In the genomic region with DNA sequence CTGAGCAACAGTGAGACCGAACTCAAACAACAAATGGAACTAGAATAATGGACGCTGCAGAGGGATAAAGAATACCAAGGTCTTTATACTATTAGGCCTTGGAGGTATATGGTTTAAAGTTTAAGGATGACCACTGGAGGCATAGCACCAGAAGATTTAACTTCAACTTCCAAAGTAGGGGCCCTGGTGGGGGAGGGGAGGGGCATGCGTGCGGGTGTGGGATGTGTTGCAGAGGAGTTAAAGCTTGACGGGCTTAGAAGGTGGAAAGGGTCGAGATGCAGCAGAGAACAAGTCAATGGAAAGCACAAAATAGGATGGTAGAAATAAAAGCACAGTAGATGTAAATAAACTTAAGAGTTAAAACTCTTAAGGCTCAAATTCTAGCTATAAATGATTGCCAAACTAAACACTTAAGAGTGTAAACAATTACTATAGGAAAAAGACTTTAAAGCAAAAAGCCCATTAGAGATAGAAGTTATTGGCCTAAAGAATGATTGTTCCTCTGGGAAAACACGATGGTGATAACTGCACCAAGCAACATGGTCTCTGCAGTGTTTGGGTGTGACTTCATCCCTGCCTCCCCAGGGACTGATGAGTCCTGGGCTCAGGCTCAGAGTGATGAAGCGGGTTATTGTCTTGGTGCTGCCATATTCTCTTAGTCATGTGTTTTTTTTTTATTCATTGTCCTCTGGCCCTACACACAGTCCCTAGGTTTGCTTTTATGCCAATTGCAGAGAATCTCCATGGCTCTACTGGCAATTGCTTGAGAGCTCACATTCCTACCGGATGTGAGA, we compare ENCODE assay signal across 10 cellular contexts. TPM values are rescaled to one million over a fixed set of nuclear protein-coding genes. Genes with fewer than 3 reads are reported as not detected.
DNase-seq lines count a peak whose midpoint lies in the region; ATAC-seq lines count a peak whose summit lies in the region.
"Had no signal": no experiment of that assay in that cellular context is flagged by ENCODE, and none has a peak within 500 bp of the region (broad histone marks: within the 10 kb centered on the region; RNA-seq: fewer than 3 reads in every experiment).

No MANE protein-coding gene starts in this region.

- no peaks in the 10 kb centered on the region for H3K9me3 Mint-ChIP-seq in activated naive CD4-positive, alpha-beta T cell treated with anti-CD3 and anti-CD28 coated beads, Interleukin-2, amount 50 U/mL, for 72 hours
- H3K9me3 Mint-ChIP-seq in activated naive CD8-positive, alpha-beta T cell treated with anti-CD3 and anti-CD28 coated beads, Interleukin-2, amount 50 U/mL, for 24 hours = no peaks in the 10 kb centered on the region

- peak; percentile 15 to 27 for ATAC-seq in activated naive CD4-positive, alpha-beta T cell treated with anti-CD3 and anti-CD28 coated beads, Interleukin-2, amount 50 U/mL, for 72 hours
- ATAC-seq in activated naive CD8-positive, alpha-beta T cell treated with anti-CD3 and anti-CD28 coated beads, Interleukin-2, amount 50 U/mL, for 24 hours = no peak
- no peak for ATAC-seq in GM21526 (IDR thresholded peaks at IDR 0.05; ENCODE audit: low FRiP score, unreplicated experiment)

- no peaks in the 10 kb centered on the region for H3K27me3 Mint-ChIP-seq in activated naive CD8-positive, alpha-beta T cell treated with anti-CD3 and anti-CD28 coated beads, Interleukin-2, amount 50 U/mL, for 24 hours

- no peak for DNase-seq in activated naive CD4-positive, alpha-beta T cell treated with anti-CD3 and anti-CD28 coated beads, Interleukin-2, amount 50 U/mL, for 72 hours (ENCODE audit: low spot score in 2 of 2)
- no peak for DNase-seq in activated naive CD4-positive, alpha-beta T cell treated with anti-CD3 and anti-CD28 coated beads, Interleukin-2, amount 50 U/mL, for 16 hours
- DNase-seq in MV-4-11 (lab: John Stamatoyannopoulos, UW) = peak; percentile 28
- DNase-seq in activated naive CD8-positive, alpha-beta T cell treated with anti-CD3 and anti-CD28 coated beads, Interleukin-2, amount 50 U/mL, for 24 hours = no peak
- DNase-seq in stromal cell of bone marrow (ENCODE audit: low read depth) = peak; percentile 59
- DNase-seq in midbrain (lab: John Stamatoyannopoulos, UW) = no peak
- no peak for DNase-seq in NCI-H2029 treated with DMSO at 0.1 percent for 48 hours (lab: John Stamatoyannopoulos, UW)
- DNase-seq: NCI-H1694 treated with DMSO at 0.1 percent for 48 hours, substantia nigra had no signal

- H3K4me1 Mint-ChIP-seq in activated naive CD8-positive, alpha-beta T cell treated with anti-CD3 and anti-CD28 coated beads, Interleukin-2, amount 50 U/mL, for 24 hours = peaks cover 14% of the 10 kb centered on the region

- no peak overlapping the region for H3K4me3 Mint-ChIP-seq in activated naive CD8-positive, alpha-beta T cell treated with anti-CD3 and anti-CD28 coated beads, Interleukin-2, amount 50 U/mL, for 24 hours

- no peak overlapping the region for H3K27ac Mint-ChIP-seq in activated naive CD4-positive, alpha-beta T cell treated with anti-CD3 and anti-CD28 coated beads, Interleukin-2, amount 50 U/mL, for 72 hours
- H3K27ac Mint-ChIP-seq in activated naive CD8-positive, alpha-beta T cell treated with anti-CD3 and anti-CD28 coated beads, Interleukin-2, amount 50 U/mL, for 24 hours = peak overlapping the region; percentile 63

- H3K36me3 Mint-ChIP-seq in activated naive CD4-positive, alpha-beta T cell treated with anti-CD3 and anti-CD28 coated beads, Interleukin-2, amount 50 U/mL, for 72 hours = peaks cover 10 to 18% of the 10 kb centered on the region in 2 donors
- H3K36me3 Mint-ChIP-seq in activated naive CD8-positive, alpha-beta T cell treated with anti-CD3 and anti-CD28 coated beads, Interleukin-2, amount 50 U/mL, for 24 hours (ENCODE audit: low read depth) = peaks cover 40% of the 10 kb centered on the region

RNA-seq across cellular contexts. Expression of a gene that starts 13.0 kb away (rescaled TPM):
- 100 to 1,000 TPM; 413 to 682 TPM for total RNA-seq in activated naive CD4-positive, alpha-beta T cell treated with anti-CD3 and anti-CD28 coated beads, Interleukin-2, amount 50 U/mL, for 72 hours

RNA-seq across cellular contexts. Expression of a gene that starts 55.3 kb away (rescaled TPM):
- not detected for total RNA-seq in activated naive CD4-positive, alpha-beta T cell treated with anti-CD3 and anti-CD28 coated beads, Interleukin-2, amount 50 U/mL, for 72 hours

Comparison
In these comparisons a context has a peak if more than half of its experiments do, and no peak if none do; other contexts are left out.
1. ATAC-seq: peak in activated naive CD4-positive, alpha-beta T cell treated with anti-CD3 and anti-CD28 coated beads, Interleukin-2, amount 50 U/mL, for 72 hours (2 of 2); none in activated naive CD8-positive, alpha-beta T cell treated with anti-CD3 and anti-CD28 coated beads, Interleukin-2, amount 50 U/mL, for 24 hours (single experiment) and GM21526 (single experiment).
2. DNase-seq: peak in MV-4-11 (single experiment) and stromal cell of bone marrow (single experiment); none in activated naive CD4-positive, alpha-beta T cell treated with anti-CD3 and anti-CD28 coated beads, Interleukin-2, amount 50 U/mL, for 72 hours (0 of 2), activated naive CD4-positive, alpha-beta T cell treated with anti-CD3 and anti-CD28 coated beads, Interleukin-2, amount 50 U/mL, for 16 hours (single experiment), activated naive CD8-positive, alpha-beta T cell treated with anti-CD3 and anti-CD28 coated beads, Interleukin-2, amount 50 U/mL, for 24 hours (single experiment), midbrain (single experiment) and NCI-H2029 treated with DMSO at 0.1 percent for 48 hours (single experiment).